Comparison of ENCODE assay signal across 8 cellular contexts in genomic region chr2:109905796-109906195, GRCh38. TPM values are rescaled to one million over a fixed set of nuclear protein-coding genes. Genes with fewer than 3 reads are reported as not detected.
DNase-seq lines count a peak whose midpoint lies in the region; ATAC-seq, FAIRE-seq and TF ChIP-seq lines count a peak whose summit lies in the region.
"Not testable (repeated sequence)": the region's sequence is repeated elsewhere in the genome, so short reads cannot be mapped to it uniquely, and the experiment has no call there.

No MANE protein-coding gene starts in this region.

- intact Hi-C loops in left cardiac atrium (cut with DNase I); aorta (cut with DNase I): not testable (repeated sequence)

- ATAC-seq in GM18868 (IDR thresholded peaks at IDR 0.05; ENCODE audit: unreplicated experiment) (peak; percentile 91), GM21367 (IDR thresholded peaks at IDR 0.05; ENCODE audit: unreplicated experiment) (peak; percentile 87), HG02973 (IDR thresholded peaks at IDR 0.05; ENCODE audit: unreplicated experiment) (peak; percentile 80), HG03342 (IDR thresholded peaks at IDR 0.05; ENCODE audit: unreplicated experiment) (peak; percentile 81), left cardiac atrium (peak; percentile 80 to 95), aorta (ENCODE audit: low FRiP score) (peak; percentile 90)

- H3K4me1 ChIP-seq in aorta (ENCODE audit: control insufficient read depth in 1 of 2, insufficient read depth in 2 of 2, low read length in 2 of 2): not testable (repeated sequence)

- not testable (repeated sequence) for H3K4me3 ChIP-seq in aorta (ENCODE audit: low read length in 2 of 2)

- H3K9me3 ChIP-seq in aorta (ENCODE audit: control insufficient read depth, low read length): not testable (repeated sequence)

- H3K27ac ChIP-seq in aorta (ENCODE audit: low read depth in 1 of 2, low read length in 2 of 2): not testable (repeated sequence)

- WGBS in aorta, 2 donors: no CpG with 5 or more reads among the region's 8 CpGs

- not testable (repeated sequence) for H3K27me3 ChIP-seq in aorta (ENCODE audit: control insufficient read depth in 1 of 2, insufficient read depth in 2 of 2, low read length in 1 of 2)

- FAIRE-seq in H54 (lab: Jason Lieb, UNC) (peak; percentile 100), RCC 7860 (lab: Jason Lieb, UNC) (peak; percentile 83)

- DNase-seq in H54 (ENCODE audit: insufficient read length, low spot score); RCC 7860 (ENCODE audit: low spot score); left cardiac atrium; aorta: not testable (repeated sequence)

- not testable (repeated sequence) for H3K36me3 ChIP-seq in aorta (ENCODE audit: control insufficient read depth in 1 of 2, insufficient read depth in 2 of 2, low read length in 1 of 2)

- not testable (repeated sequence) for TF ChIP-seq POLR2A in H54 (IDR thresholded peaks at IDR 0.05; ENCODE audit: low read depth, low read length)

RNA-seq across cellular contexts. Expression of gene LIMS3, which starts 7.3 kb away (rescaled TPM):
- total RNA-seq in left cardiac atrium (1 to 10 TPM; 3.0 to 6.3 TPM), aorta (10 to 100 TPM; 16.6 to 21.7 TPM)
- 1 to 10 TPM in 1 of 2 donors, not detected in 1; 4.7 TPM for polyA plus RNA-seq in aorta
